ENCODE assay signal across 17 cellular contexts in genomic region chr10:49791100-49791499, GRCh38. TPM values are rescaled to one million over a fixed set of nuclear protein-coding genes. Genes with fewer than 3 reads are reported as not detected.
A peak's percentile ranks its signal among the peaks of the same experiment; 100 is the strongest.
DNase-seq lines count a peak whose midpoint lies in the region; ATAC-seq and TF ChIP-seq lines count a peak whose summit lies in the region.
"Had no signal": no experiment of that assay in that cellular context is flagged by ENCODE, and none has a peak within 500 bp of the region (broad histone marks: within the 10 kb centered on the region; RNA-seq: fewer than 3 reads in every experiment).

No MANE protein-coding gene starts in this region.

- no peak overlapping the region for H3K4ac ChIP-seq in mesendoderm (ENCODE audit: low read depth, low read length)

- H3K4me2 ChIP-seq in mesendoderm (ENCODE audit: low read length): no peak overlapping the region
- H3K4me2 ChIP-seq: A549, BLaER1 had no signal

- H4K8ac ChIP-seq in mesendoderm (ENCODE audit: low read depth, low read length): no peak overlapping the region

- H2BK120ac ChIP-seq in mesendoderm (ENCODE audit: low read depth, low read length): no peak overlapping the region

- no peaks in the 10 kb centered on the region for H3K4me1 ChIP-seq in mesendoderm (ENCODE audit: control insufficient read depth, low read depth, low read length)
- H3K4me1 ChIP-seq: A549, BLaER1 had no signal

- peak; percentile 23 for DNase-seq in DMS53 (lab: John Stamatoyannopoulos, UW)
- no peak for DNase-seq in DMS53 treated with DMSO at 0.1 percent for 48 hours (lab: John Stamatoyannopoulos, UW; ENCODE audit: unreplicated experiment)
- DNase-seq in HT1080 (ENCODE audit: low read depth): peak; percentile 1
- peak; percentile 37 for DNase-seq in mesendoderm
- DNase-seq in SW 1271 (lab: John Stamatoyannopoulos, UW): no peak
- DNase-seq: AML-193; CD4-positive, alpha-beta memory T cell; DND-41; EL; H9 had no signal

- ATAC-seq in GM19023 (IDR thresholded peaks at IDR 0.05; ENCODE audit: unreplicated experiment) (no peak), HG02571 (IDR thresholded peaks at IDR 0.05; ENCODE audit: unreplicated experiment) (no peak)
- ATAC-seq: A549 had no signal

- no peak overlapping the region for H2AK5ac ChIP-seq in mesendoderm (ENCODE audit: low read length)

- H2BK5ac ChIP-seq in mesendoderm (ENCODE audit: low read length): no peak overlapping the region

- H3K79me1 ChIP-seq in mesendoderm (ENCODE audit: low read length): no peaks in the 10 kb centered on the region

- no peak overlapping the region for H3K4me3 ChIP-seq in mesendoderm (ENCODE audit: low read length)
- H3K4me3 ChIP-seq: A549, BLaER1 had no signal

- no CpG with 5 or more reads among the region's 5 CpGs for WGBS in mesendoderm (ENCODE audit: extremely low coverage, insufficient coverage, low lambda C conversion rate)

- H3K79me2 ChIP-seq in mesendoderm (ENCODE audit: control insufficient read depth, insufficient read depth, low read length): no peaks in the 10 kb centered on the region

- H3K18ac ChIP-seq in mesendoderm (ENCODE audit: low read length): no peak overlapping the region

- no peak overlapping the region for H4K5ac ChIP-seq in mesendoderm (ENCODE audit: low read length)

- no peak for TF ChIP-seq CTCF in VCaP (conservative IDR thresholded peaks at IDR 0.05)

- H3K27ac ChIP-seq in VCaP: peak overlapping the region; percentile 66
- H3K27ac ChIP-seq in mesendoderm (ENCODE audit: low read depth, low read length): no peak overlapping the region
- H3K27ac ChIP-seq: 22Rv1, A549, BLaER1 had no signal

- no peak overlapping the region for H3K9ac ChIP-seq in mesendoderm (ENCODE audit: low read length)
- H3K9ac ChIP-seq: BLaER1 had no signal

- H3K36me3 ChIP-seq in mesendoderm (ENCODE audit: control insufficient read depth, insufficient read depth, low read length): no peaks in the 10 kb centered on the region
- H3K36me3 ChIP-seq: BLaER1 had no signal

- H3K56ac ChIP-seq in mesendoderm (ENCODE audit: low read length): no peak overlapping the region

- H2BK15ac ChIP-seq in mesendoderm (replicated peaks; ENCODE audit: low read depth): no peak overlapping the region

- no peaks in the 10 kb centered on the region for H3K27me3 ChIP-seq in mesendoderm (ENCODE audit: insufficient read depth, low read length, poor library complexity)
- H3K27me3 ChIP-seq: BLaER1 had no signal

- no peak overlapping the region for H3K23ac ChIP-seq in mesendoderm (ENCODE audit: low read length)

RNA-seq across cellular contexts. Expression of gene OGDHL, which starts 29.0 kb away (rescaled TPM):
- total RNA-seq in HT1080 (2014; rRNA removed; shearing (Covaris generic)): 9.5 and 10.7 TPM in 2 replicates
- 1.2 TPM in 2 replicates for polyA plus RNA-seq in HT1080 (2015; cell fraction: cytosol; rRNA removed)
- 4.1 and 4.5 TPM in 2 replicates for polyA plus RNA-seq in HT1080 (2015; cell fraction: nucleus; rRNA removed)
- polyA plus RNA-seq in mesendoderm (2013, experiment 1 of 2): 4.4 TPM
- polyA plus RNA-seq in mesendoderm (2013, experiment 2 of 2): 4.2 TPM
- total RNA-seq: CD4-positive, alpha-beta memory T cell had no signal
- polyA plus RNA-seq: CD14-positive monocyte; CD4-positive, alpha-beta memory T cell had no signal

Comparison
In these comparisons a context has a peak if more than half of its experiments do, and no peak if none do; other contexts are left out.
1. DNase-seq: peak in DMS53 (single experiment), HT1080 (single experiment) and mesendoderm (single experiment); none in DMS53 treated with DMSO at 0.1 percent for 48 hours (single experiment) and SW 1271 (0 of 2).